Comparison of ENCODE assay signal across 8 cellular contexts in the genomic region with DNA sequence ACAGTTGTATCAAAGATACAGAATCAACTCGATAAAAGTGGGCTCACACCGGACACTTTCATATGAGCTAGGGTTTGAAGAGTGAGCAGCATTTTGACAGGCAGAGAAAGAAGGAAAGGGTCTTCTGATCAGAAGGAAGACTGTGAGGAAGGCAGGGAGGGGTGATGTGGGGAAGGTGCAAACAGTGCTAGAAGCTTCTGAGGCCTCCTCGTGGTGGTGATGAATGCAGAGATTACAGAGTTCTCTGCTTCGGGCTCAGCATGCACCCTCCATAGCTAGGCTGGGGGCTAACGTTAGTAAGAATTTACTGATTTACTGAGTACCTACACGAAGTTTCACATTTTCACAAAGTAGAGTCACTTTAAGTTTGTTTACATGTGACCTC. TPM values are rescaled to one million over a fixed set of nuclear protein-coding genes. Genes with fewer than 3 reads are reported as not detected.
DNase-seq lines count a peak whose midpoint lies in the region; ATAC-seq, FAIRE-seq and TF ChIP-seq lines count a peak whose summit lies in the region.
"Not testable (repeated sequence)": the region's sequence is repeated elsewhere in the genome, so short reads cannot be mapped to it uniquely, and the experiment has no call there.

No MANE protein-coding gene starts in this region.

- H3K27me3 Mint-ChIP-seq in activated CD4-positive, alpha-beta T cell treated with anti-CD3 and anti-CD28 coated beads, Interleukin-2, amount 10 ng/mL, durations not matched to agents 24 days and 14 days = not testable (repeated sequence)

- H3K27ac Mint-ChIP-seq in activated CD4-positive, alpha-beta T cell treated with anti-CD3 and anti-CD28 coated beads, Interleukin-2, amount 10 ng/mL, durations not matched to agents 24 days and 14 days = peak overlapping the region; percentile 93

- peak overlapping the region; percentile 29 to 81 for H3K9ac ChIP-seq in kidney (ENCODE audit: low read length in 2 of 2)
- not testable (repeated sequence) for H3K9ac ChIP-seq in rectal smooth muscle tissue (ENCODE audit: low read length)

- H3K4me1 Mint-ChIP-seq in activated CD4-positive, alpha-beta T cell treated with anti-CD3 and anti-CD28 coated beads, Interleukin-2, amount 10 ng/mL, durations not matched to agents 24 days and 14 days = peaks cover 42% of the 10 kb centered on the region

- not testable (repeated sequence) for DNase-seq in AG04450 (ENCODE audit: low read depth, low spot score); MG63; kidney
- peak; percentile 74 for DNase-seq in activated CD4-positive, alpha-beta T cell treated with anti-CD3 and anti-CD28 coated beads, Interleukin-2, amount 10 ng/mL, durations not matched to agents 24 days and 14 days
- DNase-seq in dermis blood vessel endothelial cell = peak; percentile 64

- intact Hi-C loops in activated CD4-positive, alpha-beta T cell treated with anti-CD3 and anti-CD28 coated beads, Interleukin-2, amount 10 ng/mL, durations not matched to agents 24 days and 14 days (cut with micrococcal nuclease) = loop anchor here (5.0 to 10.0 kb wide), 2 partner anchors 157 to 240 kb away; no protein-coding TSS in a partner anchor
- intact Hi-C loops in kidney (cut with DNase I) = not testable (repeated sequence)

- not testable (repeated sequence) for H3K4me1 ChIP-seq in kidney (ENCODE audit: control insufficient read depth in 1 of 2, insufficient read depth in 1 of 2, low read depth in 1 of 2, low read length in 2 of 2); rectal smooth muscle tissue (ENCODE audit: control insufficient read depth, insufficient read depth, low read length)

- peaks cover 11% of the 10 kb centered on the region for H3K36me3 ChIP-seq in MG63
- not testable (repeated sequence) for H3K36me3 ChIP-seq in kidney (ENCODE audit: control insufficient read depth in 1 of 2, insufficient read depth in 2 of 2, low read length in 2 of 2); rectal smooth muscle tissue (ENCODE audit: control insufficient read depth, insufficient read depth, low read length)

- peak overlapping the region; percentile 97 for H3K4me3 Mint-ChIP-seq in activated CD4-positive, alpha-beta T cell treated with anti-CD3 and anti-CD28 coated beads, Interleukin-2, amount 10 ng/mL, durations not matched to agents 24 days and 14 days

- FAIRE-seq in kidney (lab: Jason Lieb, UNC) = not testable (repeated sequence)

- CTCF ChIA-PET in AG04450 (lab: Charles Lee) = interaction anchor here (0.6 to 1.3 kb wide), 2 partner anchors 29 to 1252 kb away, joined by 4 to 8 read pairs; no protein-coding TSS in a partner anchor

- POLR2A ChIA-PET in AG04450 (lab: Yijun Ruan, JAX) = interaction anchor here (0.6 to 1.0 kb wide), 2 partner anchors 10 to 28 kb away, joined by 3 to 5 read pairs; no protein-coding TSS in a partner anchor

- ATAC-seq in GM19023 (IDR thresholded peaks at IDR 0.05; ENCODE audit: unreplicated experiment) = peak; percentile 26
- ATAC-seq in HG02763 (IDR thresholded peaks at IDR 0.05; ENCODE audit: unreplicated experiment) = peak; percentile 23

- peak overlapping the region; percentile 61 for H3K27ac ChIP-seq in AG04450 (ENCODE audit: low read depth, low read length)
- H3K27ac ChIP-seq in kidney (ENCODE audit: low read depth in 2 of 2, low read length in 2 of 2) = peak overlapping the region in 1 of 2 donors; percentile 43
- H3K27ac ChIP-seq in rectal smooth muscle tissue (ENCODE audit: low read depth, low read length) = peak overlapping the region; percentile 75

- H3K9me3 Mint-ChIP-seq in activated CD4-positive, alpha-beta T cell treated with anti-CD3 and anti-CD28 coated beads, Interleukin-2, amount 10 ng/mL, durations not matched to agents 24 days and 14 days = not testable (repeated sequence)

- H3K4me3 ChIP-seq in AG04450 (ENCODE audit: low read depth, low read length) (peak overlapping the region; percentile 86), MG63 (peak overlapping the region; percentile 96), kidney (ENCODE audit: low read length in 2 of 2) (peak overlapping the region; percentile 61 to 88), rectal smooth muscle tissue (ENCODE audit: low read length) (peak overlapping the region; percentile 90)

- not testable (repeated sequence) for TF ChIP-seq CTCF in AG04450 (IDR thresholded peaks at IDR 0.05; ENCODE audit: low read depth, low read length); kidney (IDR thresholded peaks at IDR 0.05; ENCODE audit: borderline replicate concordance, extremely low read depth, insufficient read depth)

- H3K27me3 ChIP-seq in AG04450 (ENCODE audit: control insufficient read depth, insufficient read depth, low read length); MG63; rectal smooth muscle tissue (ENCODE audit: control insufficient read depth, insufficient read depth, low read length): not testable (repeated sequence)

- H3K9me3 ChIP-seq in AG04450 (ENCODE audit: control insufficient read depth, insufficient read depth, low read length); MG63; kidney (ENCODE audit: control insufficient read depth in 1 of 2, low read length in 2 of 2): not testable (repeated sequence)

- H3K36me3 Mint-ChIP-seq in activated CD4-positive, alpha-beta T cell treated with anti-CD3 and anti-CD28 coated beads, Interleukin-2, amount 10 ng/mL, durations not matched to agents 24 days and 14 days (ENCODE audit: low read depth) = peaks cover 34% of the 10 kb centered on the region

RNA-seq across cellular contexts. Expression of a gene that starts 0.5 kb away (rescaled TPM):
- 6.3 and 6.6 TPM in 2 replicates for polyA plus RNA-seq in AG04450 (2011; rRNA removed)
- polyA minus RNA-seq in AG04450 (2011; rRNA and poly(A)+ RNA removed) = 6.9 and 7.6 TPM in 2 replicates
- total RNA-seq in MG63 (2014; rRNA removed; shearing (Covaris generic); ENCODE audit: low replicate concordance) = 2.9 and 3.4 TPM in 2 replicates
- total RNA-seq in activated CD4-positive, alpha-beta T cell treated with anti-CD3 and anti-CD28 coated beads, Interleukin-2, amount 10 ng/mL, durations not matched to agents 24 days and 14 days = 7.1 and 7.7 TPM in 2 replicates
- total RNA-seq in dermis blood vessel endothelial cell = 5.6 and 6.7 TPM in 2 replicates
- 5.9 TPM for total RNA-seq in kidney
- polyA plus RNA-seq in kidney (ENCODE audit: insufficient read depth, low read depth, low replicate concordance) = 3.2 TPM

RNA-seq across cellular contexts. Expression of a gene that starts 0.7 kb away (rescaled TPM):
- polyA plus RNA-seq in AG04450 (2011; rRNA removed) (116 and 122 TPM in 2 replicates), kidney (ENCODE audit: insufficient read depth, low read depth, low replicate concordance) (256 TPM)
- polyA minus RNA-seq in AG04450 (2011; rRNA and poly(A)+ RNA removed) = 148 and 208 TPM in 2 replicates
- 101 and 128 TPM in 2 replicates for total RNA-seq in MG63 (2014; rRNA removed; shearing (Covaris generic); ENCODE audit: low replicate concordance)
- 147 and 150 TPM in 2 replicates for total RNA-seq in activated CD4-positive, alpha-beta T cell treated with anti-CD3 and anti-CD28 coated beads, Interleukin-2, amount 10 ng/mL, durations not matched to agents 24 days and 14 days
- total RNA-seq in dermis blood vessel endothelial cell (123 and 196 TPM in 2 replicates), kidney (135 TPM)

RNA-seq across cellular contexts. Expression of a gene that starts 26.2 kb away (rescaled TPM):
- not detected in 2 replicates for polyA plus RNA-seq in AG04450 (2011; rRNA removed)
- polyA minus RNA-seq in AG04450 (2011; rRNA and poly(A)+ RNA removed) = not detected in 2 replicates
- not detected in 2 replicates for total RNA-seq in MG63 (2014; rRNA removed; shearing (Covaris generic); ENCODE audit: low replicate concordance)
- not detected in 2 replicates for total RNA-seq in activated CD4-positive, alpha-beta T cell treated with anti-CD3 and anti-CD28 coated beads, Interleukin-2, amount 10 ng/mL, durations not matched to agents 24 days and 14 days
- not detected in 2 replicates for total RNA-seq in dermis blood vessel endothelial cell
- total RNA-seq in kidney = not detected
- not detected for polyA plus RNA-seq in kidney (ENCODE audit: insufficient read depth, low read depth, low replicate concordance)

RNA-seq across cellular contexts. Expression of a gene that starts 54.0 kb away (rescaled TPM):
- 181 and 191 TPM in 2 replicates for polyA plus RNA-seq in AG04450 (2011; rRNA removed)
- 96.9 and 101 TPM in 2 replicates for polyA minus RNA-seq in AG04450 (2011; rRNA and poly(A)+ RNA removed)
- 107 and 139 TPM in 2 replicates for total RNA-seq in MG63 (2014; rRNA removed; shearing (Covaris generic); ENCODE audit: low replicate concordance)
- total RNA-seq in activated CD4-positive, alpha-beta T cell treated with anti-CD3 and anti-CD28 coated beads, Interleukin-2, amount 10 ng/mL, durations not matched to agents 24 days and 14 days = 118 and 119 TPM in 2 replicates
- total RNA-seq in dermis blood vessel endothelial cell = 98.2 and 131 TPM in 2 replicates
- total RNA-seq in kidney = 89.6 TPM
- 125 TPM for polyA plus RNA-seq in kidney (ENCODE audit: insufficient read depth, low read depth, low replicate concordance)
